In genomic region chr10:73814276-73814895, GRCh38 we compare ENCODE assay signal across 17 cellular contexts. TPM values are rescaled to one million over a fixed set of nuclear protein-coding genes. Genes with fewer than 3 reads are reported as not detected.
DNase-seq lines count a peak whose midpoint lies in the region; TF ChIP-seq lines count a peak whose summit lies in the region.
"Had no signal": no experiment of that assay in that cellular context is flagged by ENCODE, and none has a peak within 500 bp of the region (broad histone marks: within the 10 kb centered on the region; RNA-seq: fewer than 3 reads in every experiment).

No MANE protein-coding gene starts in this region.

- peak overlapping the region; percentile 50 for H3K27ac ChIP-seq in SJCRH30
- H3K27ac ChIP-seq in osteoblast (ENCODE audit: low read depth, low read length), result no peak overlapping the region
- H3K27ac ChIP-seq in CD4-positive, alpha-beta memory T cell (ENCODE audit: low read depth, low read length), result no peak overlapping the region
- H3K27ac ChIP-seq: C4-2B had no signal

- POLR2A ChIA-PET in CD4-positive, alpha-beta memory T cell (lab: Charles Lee; ENCODE audit: partially characterized antibody), result interaction anchor here (0.6 kb wide), 1 partner anchor 71 kb away, joined by 5 read pairs; no protein-coding TSS in a partner anchor

- no peaks in the 10 kb centered on the region for H3K9me3 Mint-ChIP-seq in HFFc6
- no peaks in the 10 kb centered on the region for H3K9me3 Mint-ChIP-seq in dendritic cell treated with granulocyte-macrophage colony-stimulating factor and Interleukin-4, amounts not matched to agents 40 ng/mL and 50 ng/mL, for 4 days
- H3K9me3 Mint-ChIP-seq in CD4-positive, alpha-beta memory T cell, result peaks cover 0 to 8% (median 0%) of the 10 kb centered on the region in 8 donors
- H3K9me3 Mint-ChIP-seq: CD4-positive, CD25-positive, alpha-beta regulatory T cell; GM23338 had no signal

- H3K36me3 Mint-ChIP-seq in HFFc6 (ENCODE audit: low read depth), result peaks cover 19% of the 10 kb centered on the region
- peaks cover 56% of the 10 kb centered on the region for H3K36me3 Mint-ChIP-seq in dendritic cell treated with granulocyte-macrophage colony-stimulating factor and Interleukin-4, amounts not matched to agents 40 ng/mL and 50 ng/mL, for 4 days (ENCODE audit: low read depth)
- H3K36me3 Mint-ChIP-seq in CD4-positive, alpha-beta memory T cell, result peaks cover 52 to 61% of the 10 kb centered on the region in 2 donors

- DNase-seq in HFFc6, result no peak
- peak; percentile 91 to 92 for DNase-seq in SJCRH30
- DNase-seq in osteoblast (ENCODE audit: insufficient read length, low spot score, missing footprints), result peak; percentile 35
- DNase-seq in C1 segment of cervical spinal cord (lab: John Stamatoyannopoulos, UW), result no peak
- DNase-seq in stimulated activated CD4-positive, alpha-beta T cell treated with anti-CD3 and anti-CD28 coated beads, Interleukin-2, amount 100 ng/mL, for 24 hours, result no peak
- no peak for DNase-seq in SW480 (ENCODE audit: low spot score)
- DNase-seq in CD4-positive, alpha-beta memory T cell, result no peak
- DNase-seq: CD4-positive, CD25-positive, alpha-beta regulatory T cell; CD8-positive, alpha-beta memory T cell; DMS 273 treated with DMSO at 0.1 percent for 48 hours; DMS79; GDM1 had no signal

- H3K4me1 ChIP-seq in SJCRH30 (peaks cover 18% of the 10 kb centered on the region), osteoblast (ENCODE audit: insufficient read depth, low read length) (peaks cover 25% of the 10 kb centered on the region)
- peaks cover 18% of the 10 kb centered on the region for H3K4me1 ChIP-seq in CD4-positive, alpha-beta memory T cell (ENCODE audit: insufficient read depth, low read length)

- no peaks in the 10 kb centered on the region for H4K20me1 ChIP-seq in osteoblast (ENCODE audit: insufficient read depth, low read length)

- no peak for TF ChIP-seq CTCF in HFFc6 (IDR thresholded peaks at IDR 0.05)
- TF ChIP-seq CTCF in osteoblast (IDR thresholded peaks at IDR 0.05; ENCODE audit: extremely low read depth, low read depth, low read length), result no peak

- H3K4me1 Mint-ChIP-seq in HFFc6 (ENCODE audit: low read depth), result peaks cover 44% of the 10 kb centered on the region
- H3K4me1 Mint-ChIP-seq in dendritic cell treated with granulocyte-macrophage colony-stimulating factor and Interleukin-4, amounts not matched to agents 40 ng/mL and 50 ng/mL, for 4 days (ENCODE audit: low read depth), result peaks cover 74% of the 10 kb centered on the region
- peaks cover 8 to 18% (median 14%) of the 10 kb centered on the region in 4 donors for H3K4me1 Mint-ChIP-seq in CD4-positive, alpha-beta memory T cell

- no peak overlapping the region for H3K4me2 ChIP-seq in osteoblast (ENCODE audit: insufficient read depth, low read length)
- H3K4me2 ChIP-seq: GM23338 had no signal

- no peak overlapping the region for H3K4me3 ChIP-seq in SJCRH30
- no peak overlapping the region for H3K4me3 ChIP-seq in osteoblast (ENCODE audit: insufficient read depth, low read length)
- H3K4me3 ChIP-seq in CD4-positive, alpha-beta memory T cell (ENCODE audit: low read length in 2 of 2), result no peak overlapping the region
- H3K4me3 ChIP-seq: GM12878, GM23338, HAP-1 had no signal

- peak overlapping the region; percentile 26; the same call in 1 of the 2 replicates for H3K27ac Mint-ChIP-seq in HFFc6
- H3K27ac Mint-ChIP-seq in dendritic cell treated with granulocyte-macrophage colony-stimulating factor and Interleukin-4, amounts not matched to agents 40 ng/mL and 50 ng/mL, for 4 days, result peak overlapping the region; percentile 7
- H3K27ac Mint-ChIP-seq in CD4-positive, alpha-beta memory T cell, result peak overlapping the region in 1 of 7 donors; percentile 78
- H3K27ac Mint-ChIP-seq: GM23338 had no signal

- H3K27me3 ChIP-seq in SJCRH30 (no peaks in the 10 kb centered on the region), osteoblast (ENCODE audit: insufficient read depth, low read length) (no peaks in the 10 kb centered on the region)
- no peaks in the 10 kb centered on the region for H3K27me3 ChIP-seq in CD4-positive, alpha-beta memory T cell (ENCODE audit: insufficient read depth, low read length)

- H3K27me3 Mint-ChIP-seq in HFFc6 (ENCODE audit: insufficient read depth), result peaks cover 2% of the 10 kb centered on the region
- H3K27me3 Mint-ChIP-seq in dendritic cell treated with granulocyte-macrophage colony-stimulating factor and Interleukin-4, amounts not matched to agents 40 ng/mL and 50 ng/mL, for 4 days, result no peaks in the 10 kb centered on the region
- H3K27me3 Mint-ChIP-seq in CD4-positive, alpha-beta memory T cell, result no peaks in the 10 kb centered on the region
- H3K27me3 Mint-ChIP-seq: CD4-positive, CD25-positive, alpha-beta regulatory T cell; CD8-positive, alpha-beta memory T cell had no signal

- CTCF ChIA-PET in CD4-positive, alpha-beta memory T cell (lab: Charles Lee; ENCODE audit: partially characterized antibody), result interaction anchor here (1.5 to 1.7 kb wide), 2 partner anchors 17 to 32 kb away, joined by 4 to 5 read pairs; partner anchors contain the start of gene CHCHD1

- no peak overlapping the region for H3K4me3 Mint-ChIP-seq in HFFc6
- no peak overlapping the region for H3K4me3 Mint-ChIP-seq in dendritic cell treated with granulocyte-macrophage colony-stimulating factor and Interleukin-4, amounts not matched to agents 40 ng/mL and 50 ng/mL, for 4 days
- H3K4me3 Mint-ChIP-seq in CD4-positive, alpha-beta memory T cell, result no peak overlapping the region
- H3K4me3 Mint-ChIP-seq: GM23338 had no signal

- H3K36me3 ChIP-seq in SJCRH30 (peaks cover 3% of the 10 kb centered on the region; the same call in 1 of the 2 replicates), osteoblast (ENCODE audit: insufficient read depth, low read length) (peaks cover 20% of the 10 kb centered on the region)
- H3K36me3 ChIP-seq in CD4-positive, alpha-beta memory T cell (ENCODE audit: insufficient read depth, low read length), result peaks cover 36% of the 10 kb centered on the region

- peaks cover 16% of the 10 kb centered on the region for H3K79me2 ChIP-seq in osteoblast (ENCODE audit: insufficient read depth, low read length)

- no peak overlapping the region for H2AFZ ChIP-seq in osteoblast (ENCODE audit: low read length)
- H2AFZ ChIP-seq: GM23338 had no signal

- intact Hi-C loops in dendritic cell treated with granulocyte-macrophage colony-stimulating factor and Interleukin-4, amounts not matched to agents 40 ng/mL and 50 ng/mL, for 4 days (cut with micrococcal nuclease), result no loop called here
- intact Hi-C loops in CD4-positive, alpha-beta memory T cell (cut with micrococcal nuclease), result loop anchor here (5.0 kb wide), 1 partner anchor 33 kb away; no protein-coding TSS in a partner anchor

- H3K9me3 ChIP-seq in SJCRH30 (replicated peaks) (no peaks in the 10 kb centered on the region), osteoblast (ENCODE audit: low read depth, low read length) (no peaks in the 10 kb centered on the region)
- H3K9me3 ChIP-seq in CD4-positive, alpha-beta memory T cell (ENCODE audit: control insufficient read depth in 1 of 2, low read length in 2 of 2), result no peaks in the 10 kb centered on the region
- H3K9me3 ChIP-seq: HAP-1 had no signal

RNA-seq across cellular contexts. Expression of gene NDST2, which starts 3.0 kb away (rescaled TPM):
- 10 to 100 TPM; 18.9 to 21.5 (median 20.3) TPM for total RNA-seq in HFFc6 (2021; fragmentation: NEBNext Ultra II Directional; extraction: Animal tissue kit (Norgen Biotek cat#: 25700))
- 19.6 and 24.5 TPM in 2 replicates for total RNA-seq in SJCRH30 (2014; rRNA removed; shearing (Covaris generic))
- total RNA-seq in osteoblast, result 30.4 and 35.8 TPM in 2 replicates
- total RNA-seq in CD4-positive, alpha-beta memory T cell, result 10 to 100 TPM; 84.8 to 87.7 TPM
- 10 to 100 TPM; 14.4 to 33.7 TPM for polyA plus RNA-seq in CD4-positive, alpha-beta memory T cell

RNA-seq across cellular contexts. Expression of gene ZSWIM8, which starts 29.0 kb away (rescaled TPM):
- total RNA-seq in HFFc6 (2021; fragmentation: NEBNext Ultra II Directional; extraction: Animal tissue kit (Norgen Biotek cat#: 25700)), result 10 to 100 TPM; 47.2 to 62.6 (median 55.3) TPM
- 36.5 and 41.1 TPM in 2 replicates for total RNA-seq in SJCRH30 (2014; rRNA removed; shearing (Covaris generic))
- total RNA-seq in osteoblast, result 63.1 and 76.7 TPM in 2 replicates
- total RNA-seq in CD4-positive, alpha-beta memory T cell, result 100 to 1,000 TPM in 1 of 2 experiments, 10 to 100 TPM in 1; 93.3 to 100 TPM
- polyA plus RNA-seq in CD4-positive, alpha-beta memory T cell, result 10 to 100 TPM in 1 of 2 donors, 1 to 10 TPM in 1; 4.5 to 24.6 TPM

RNA-seq across cellular contexts. Expression of gene CHCHD1, which starts 32.5 kb away (rescaled TPM):
- 10 to 100 TPM; 27.1 to 34.7 (median 30.6) TPM for total RNA-seq in HFFc6 (2021; fragmentation: NEBNext Ultra II Directional; extraction: Animal tissue kit (Norgen Biotek cat#: 25700))
- total RNA-seq in SJCRH30 (2014; rRNA removed; shearing (Covaris generic)), result 78.2 and 79.1 TPM in 2 replicates
- total RNA-seq in osteoblast, result 11.2 and 12.7 TPM in 2 replicates
- total RNA-seq in CD4-positive, alpha-beta memory T cell, result 10 to 100 TPM; 21.8 to 24.0 TPM
- 10 to 100 TPM; 33.1 to 56.0 TPM for polyA plus RNA-seq in CD4-positive, alpha-beta memory T cell

RNA-seq across cellular contexts. Expression of gene CAMK2G, which starts 60.0 kb away (rescaled TPM):
- total RNA-seq in HFFc6 (2021; fragmentation: NEBNext Ultra II Directional; extraction: Animal tissue kit (Norgen Biotek cat#: 25700)), result 10 to 100 TPM; 24.6 to 33.1 (median 28.1) TPM
- total RNA-seq in SJCRH30 (2014; rRNA removed; shearing (Covaris generic)), result 25.2 and 30.2 TPM in 2 replicates
- 22.4 and 28.3 TPM in 2 replicates for total RNA-seq in osteoblast
- 10 to 100 TPM; 64.3 to 70.4 TPM for total RNA-seq in CD4-positive, alpha-beta memory T cell
- polyA plus RNA-seq in CD4-positive, alpha-beta memory T cell, result 1 to 10 TPM; 3.8 to 7.8 TPM

Comparison
In these comparisons a context has a peak if more than half of its experiments do, and no peak if none do; other contexts are left out.
1. DNase-seq: peak in SJCRH30 (2 of 2) and osteoblast (single experiment); none in HFFc6 (single experiment), C1 segment of cervical spinal cord (0 of 14), stimulated activated CD4-positive, alpha-beta T cell treated with anti-CD3 and anti-CD28 coated beads, Interleukin-2, amount 100 ng/mL, for 24 hours (0 of 2), SW480 (single experiment) and CD4-positive, alpha-beta memory T cell (0 of 5).